ENCODE assay signal across 8 cellular contexts in genomic region chr10:99732033-99732912, GRCh38. TPM values are rescaled to one million over a fixed set of nuclear protein-coding genes. Genes with fewer than 3 reads are reported as not detected.
A peak's percentile ranks its signal among the peaks of the same experiment; 100 is the strongest.
DNase-seq lines count a peak whose midpoint lies in the region; FAIRE-seq and TF ChIP-seq lines count a peak whose summit lies in the region.

TSS of gene COX15 (minus strand) at chr10:99732127. CDS start at chr10:99732049, 78 bp downstream.
TSS of gene CUTC (plus strand) at chr10:99732234. CDS start at chr10:99732349, 115 bp downstream.

- H3K27me3 Mint-ChIP-seq in nephron (ENCODE audit: low read depth): no peaks in the 10 kb centered on the region
- no peaks in the 10 kb centered on the region for H3K27me3 Mint-ChIP-seq in stimulated activated naive CD8-positive, alpha-beta T cell treated with anti-CD3 and anti-CD28 coated beads, Interleukin-15, Interleukin-2, amounts not matched to agents 100 ng/mL and 50 ng/mL, for 24 hours

- H3K9me3 ChIP-seq in HAP-1 (no peaks in the 10 kb centered on the region), MG63 (no peaks in the 10 kb centered on the region; the same call in 1 of the 2 replicates)

- in situ Hi-C loops in HAP-1 (cut with MboI; ENCODE audit: low sequenced_read_pairs): no loop called here

- H3K4me1 ChIP-seq in HAP-1: peaks cover 4% of the 10 kb centered on the region; the same call in 1 of the 2 replicates

- peak within 1 kb of the TSS; percentile 66 for H3K4me3 ChIP-seq in HAP-1
- H3K4me3 ChIP-seq in MG63: peak within 1 kb of the TSS; percentile 100
- peak within 1 kb of the TSS; percentile 100 for H3K4me3 ChIP-seq in fibroblast of the aortic adventitia (ENCODE audit: low read depth, low read length)

- FAIRE-seq in G401.6 (lab: Jason Lieb, UNC): peak; percentile 95

- H3K4me3 Mint-ChIP-seq in nephron: peak within 1 kb of the TSS; percentile 98 to 100 (median 100)
- H3K4me3 Mint-ChIP-seq in stimulated activated naive CD8-positive, alpha-beta T cell treated with anti-CD3 and anti-CD28 coated beads, Interleukin-15, Interleukin-2, amounts not matched to agents 100 ng/mL and 50 ng/mL, for 24 hours: peak within 1 kb of the TSS; percentile 100

- peaks cover 33% of the 10 kb centered on the region for H3K36me3 Mint-ChIP-seq in nephron (ENCODE audit: low read depth)
- peaks cover 51% of the 10 kb centered on the region for H3K36me3 Mint-ChIP-seq in stimulated activated naive CD8-positive, alpha-beta T cell treated with anti-CD3 and anti-CD28 coated beads, Interleukin-15, Interleukin-2, amounts not matched to agents 100 ng/mL and 50 ng/mL, for 24 hours (ENCODE audit: low read depth)

- DNase-seq in HAP-1 (ENCODE audit: low spot score in 2 of 2) (peak; percentile 93 to 98), MG63 (peak; percentile 96), SHP77 treated with DMSO at 0.1 percent for 48 hours (lab: John Stamatoyannopoulos, UW) (peak; percentile 86), fibroblast of the aortic adventitia (ENCODE audit: low read depth) (peak; percentile 95)
- peak; percentile 98 for DNase-seq in activated effector memory CD4-positive, alpha-beta T cell treated with anti-CD3 and anti-CD28 coated beads, Interleukin-2, amount 50 U/mL, for 16 hours

- H3K9me3 Mint-ChIP-seq in nephron: no peaks in the 10 kb centered on the region
- H3K9me3 Mint-ChIP-seq in stimulated activated naive CD8-positive, alpha-beta T cell treated with anti-CD3 and anti-CD28 coated beads, Interleukin-15, Interleukin-2, amounts not matched to agents 100 ng/mL and 50 ng/mL, for 24 hours: no peaks in the 10 kb centered on the region

- H3K4me1 Mint-ChIP-seq in nephron: peaks cover 18% of the 10 kb centered on the region
- H3K4me1 Mint-ChIP-seq in stimulated activated naive CD8-positive, alpha-beta T cell treated with anti-CD3 and anti-CD28 coated beads, Interleukin-15, Interleukin-2, amounts not matched to agents 100 ng/mL and 50 ng/mL, for 24 hours (ENCODE audit: low read depth): peaks cover 29% of the 10 kb centered on the region

- no peaks in the 10 kb centered on the region for H3K27me3 ChIP-seq in HAP-1 (ENCODE audit: low read depth)
- H3K27me3 ChIP-seq in MG63: no peaks in the 10 kb centered on the region

- TF ChIP-seq CTCF in fibroblast of the aortic adventitia (IDR thresholded peaks at IDR 0.05; ENCODE audit: insufficient read depth, low read length) (peak; percentile 47), nephron (IDR thresholded peaks at IDR 0.05; ENCODE audit: unreplicated experiment in 3 of 3) (peak; percentile 37 to 47 (median 43))

- H3K36me3 ChIP-seq in HAP-1 (replicated peaks) (peaks cover 31% of the 10 kb centered on the region), MG63 (peaks cover 40% of the 10 kb centered on the region)

- peak within 1 kb of the TSS; percentile 93 to 99 (median 99) for H3K27ac Mint-ChIP-seq in nephron
- peak within 1 kb of the TSS; percentile 99 for H3K27ac Mint-ChIP-seq in stimulated activated naive CD8-positive, alpha-beta T cell treated with anti-CD3 and anti-CD28 coated beads, Interleukin-15, Interleukin-2, amounts not matched to agents 100 ng/mL and 50 ng/mL, for 24 hours

RNA-seq across cellular contexts. Expression of gene COX15, which starts in this region (rescaled TPM):
- 20.6 and 27.4 TPM in 2 replicates for total RNA-seq in MG63 (2014; rRNA removed; shearing (Covaris generic); ENCODE audit: low replicate concordance)
- total RNA-seq in fibroblast of the aortic adventitia (ENCODE audit: low replicate concordance): 36.1 and 44.2 TPM in 2 replicates

RNA-seq across cellular contexts. Expression of gene CUTC, which starts in this region (rescaled TPM):
- 17.6 and 26.6 TPM in 2 replicates for total RNA-seq in MG63 (2014; rRNA removed; shearing (Covaris generic); ENCODE audit: low replicate concordance)
- 18.3 and 25.0 TPM in 2 replicates for total RNA-seq in fibroblast of the aortic adventitia (ENCODE audit: low replicate concordance)

Comparison
In these comparisons a context has a peak if more than half of its experiments do, and no peak if none do; other contexts are left out.
1. Peak in every context shown above with its lines: DNase-seq and H3K4me3 ChIP-seq.